In genomic region chr12:123457980-123458779, GRCh38 we compare ENCODE assay signal across 8 cellular contexts. TPM values are rescaled to one million over a fixed set of nuclear protein-coding genes. Genes with fewer than 3 reads are reported as not detected.
DNase-seq lines count a peak whose midpoint lies in the region; ATAC-seq and TF ChIP-seq lines count a peak whose summit lies in the region.

A gene with protein sequence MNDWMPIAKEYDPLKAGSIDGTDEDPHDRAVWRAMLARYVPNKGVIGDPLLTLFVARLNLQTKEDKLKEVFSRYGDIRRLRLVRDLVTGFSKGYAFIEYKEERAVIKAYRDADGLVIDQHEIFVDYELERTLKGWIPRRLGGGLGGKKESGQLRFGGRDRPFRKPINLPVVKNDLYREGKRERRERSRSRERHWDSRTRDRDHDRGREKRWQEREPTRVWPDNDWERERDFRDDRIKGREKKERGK (plus strand): TSS chr12:123458139. CDS start chr12:123465541, 7,402 bp downstream.

- H3K79me2 ChIP-seq in GM23248 (ENCODE audit: insufficient read depth) = peaks cover 42% of the 10 kb centered on the region

- peak within 1 kb of the TSS; percentile 88 for H3K4me3 ChIP-seq in GM23248
- H3K4me3 ChIP-seq in suprapubic skin = peak within 1 kb of the TSS; percentile 91

- peak within 1 kb of the TSS; percentile 90 for H2AFZ ChIP-seq in GM23248

- peaks cover 5 to 17% of the 10 kb centered on the region in 2 donors for H3K36me3 Mint-ChIP-seq in activated naive CD4-positive, alpha-beta T cell treated with anti-CD3 and anti-CD28 coated beads, Interleukin-2, amount 50 U/mL, for 72 hours

- H3K27ac ChIP-seq in GM23248 = peak within 1 kb of the TSS; percentile 98
- peak within 1 kb of the TSS; percentile 99 for H3K27ac ChIP-seq in suprapubic skin

- H3K4me1 ChIP-seq in GM23248 (ENCODE audit: insufficient read depth) (peaks cover 6% of the 10 kb centered on the region; the same call in 1 of the 2 replicates), suprapubic skin (peaks cover 10% of the 10 kb centered on the region)

- 0 to 2% methylated on average over 40 to 48 of the region's 48 CpGs for WGBS in GM23248 (ENCODE audit: low coverage in 1 of 2, low lambda C conversion rate in 2 of 2, missing lambda C conversion rate in 2 of 2), 2 experiments
- 0% methylated on average over 45 of the region's 48 CpGs for whole genome bisulfite sequencing in suprapubic skin

- H3K36me3 ChIP-seq in GM23248 (ENCODE audit: low read depth) (no peaks in the 10 kb centered on the region), suprapubic skin (no peaks in the 10 kb centered on the region)

- H3K9me2 ChIP-seq in GM23248 (ENCODE audit: insufficient read depth) = no peaks in the 10 kb centered on the region

- H3K9me3 Mint-ChIP-seq in activated naive CD4-positive, alpha-beta T cell treated with anti-CD3 and anti-CD28 coated beads, Interleukin-2, amount 50 U/mL, for 72 hours = no peaks in the 10 kb centered on the region

- no peak for TF ChIP-seq EP300 in suprapubic skin (IDR thresholded peaks at IDR 0.05)

- peak within 1 kb of the TSS; percentile 98 to 100 for H3K27ac Mint-ChIP-seq in activated naive CD4-positive, alpha-beta T cell treated with anti-CD3 and anti-CD28 coated beads, Interleukin-2, amount 50 U/mL, for 72 hours

- TF ChIP-seq POLR2A in suprapubic skin (IDR thresholded peaks at IDR 0.05) = peak in 1 of 2 donors; percentile 4

- TF ChIP-seq CTCF in suprapubic skin (IDR thresholded peaks at IDR 0.05) = no peak

- H4K20me1 ChIP-seq in GM23248 (ENCODE audit: insufficient read depth) = no peaks in the 10 kb centered on the region; the same call in 1 of the 2 replicates

- in situ Hi-C loops in GM23248 (cut with MboI) = no loop called here

- ATAC-seq in activated naive CD4-positive, alpha-beta T cell treated with anti-CD3 and anti-CD28 coated beads, Interleukin-2, amount 50 U/mL, for 72 hours = peak; percentile 76 to 79

- H3K27me3 ChIP-seq in GM23248 (replicated peaks; ENCODE audit: insufficient read depth) (no peaks in the 10 kb centered on the region), suprapubic skin (no peaks in the 10 kb centered on the region)

- H3F3A ChIP-seq in GM23248 (ENCODE audit: insufficient read depth) = no peaks in the 10 kb centered on the region; the same call in 1 of the 2 replicates

- peak within 1 kb of the TSS; percentile 91 for H3K4me2 ChIP-seq in GM23248 (ENCODE audit: unreplicated experiment)

- DNase-seq in DMS79 (lab: John Stamatoyannopoulos, UW) (peak; percentile 85), GM23248 (peak; percentile 94), MV-4-11 (lab: John Stamatoyannopoulos, UW) (peak; percentile 80), SKM-1 treated with dmso at 0.1 percent for 144 hours (lab: John Stamatoyannopoulos, UW; ENCODE audit: unreplicated experiment) (peak; percentile 31), glomerular visceral epithelial cell (ENCODE audit: extremely low spot score) (peak; percentile 85), occipital lobe (lab: John Stamatoyannopoulos, UW) (peak; percentile 85), suprapubic skin (ENCODE audit: low spot score in 2 of 2) (peak; percentile 86 to 88)
- peak; percentile 78 to 84 for DNase-seq in activated naive CD4-positive, alpha-beta T cell treated with anti-CD3 and anti-CD28 coated beads, Interleukin-2, amount 50 U/mL, for 72 hours (ENCODE audit: low spot score in 2 of 2)

- H3K9ac ChIP-seq in GM23248 = peak within 1 kb of the TSS; percentile 97

- H3K9me3 ChIP-seq in GM23248 (ENCODE audit: low read depth) (no peaks in the 10 kb centered on the region), suprapubic skin (no peaks in the 10 kb centered on the region)

RNA-seq across cellular contexts. Expression of the gene that starts here (rescaled TPM):
- total RNA-seq in GM23248 (2014; rRNA removed; shearing (Covaris generic)) = 9.8 and 19.0 TPM in 2 replicates
- 17.6 and 20.0 TPM in 2 replicates for polyA plus RNA-seq in GM23248 (2016; fragmentation: Nextera tagmentation; extraction: Ambion mirVana)
- total RNA-seq in activated naive CD4-positive, alpha-beta T cell treated with anti-CD3 and anti-CD28 coated beads, Interleukin-2, amount 50 U/mL, for 72 hours = 10 to 100 TPM; 20.9 to 26.4 TPM
- total RNA-seq in occipital lobe = 25.4 TPM
- 10 to 100 TPM; 16.2 to 33.8 (median 20.3) TPM for total RNA-seq in suprapubic skin

Comparison
In these comparisons a context has a peak if more than half of its experiments do, and no peak if none do; other contexts are left out.
1. Peak in every context shown above with its lines: DNase-seq, ATAC-seq, H3K4me3 ChIP-seq and H3K27ac ChIP-seq.
2. DNase-seq: peak in every context shown above with its lines; median percentile 94 in GM23248; 87 in suprapubic skin; 85 in DMS79; 85 in glomerular visceral epithelial cell; 85 in occipital lobe; 81 in activated naive CD4-positive, alpha-beta T cell treated with anti-CD3 and anti-CD28 coated beads, Interleukin-2, amount 50 U/mL, for 72 hours; 80 in MV-4-11; 31 in SKM-1 treated with dmso at 0.1 percent for 144 hours.